1 cellular context compared by ENCODE assay signal in genomic region chr11:47387944-47388696, GRCh38.
A peak's percentile ranks its signal among the peaks of the same experiment; 100 is the strongest.
TF ChIP-seq lines count a peak whose summit lies in the region.

No MANE protein-coding gene starts in this region.

TF ChIP-seq in HepG2, 621 proteins besides CTCF, POLR2A, EP300 and RAD21 (continued from another document and continues in another):
- TF ChIP-seq ZNF687 (CRISPR knock-in tag; IDR thresholded peaks at IDR 0.05) = peak; percentile 79
- no peak for TF ChIP-seq GTF3A (CRISPR knock-in tag; conservative IDR thresholded peaks at IDR 0.05)
- no peak for TF ChIP-seq FOXO1 (CRISPR knock-in tag; IDR thresholded peaks at IDR 0.05)
- TF ChIP-seq PHF8 (CRISPR knock-in tag; IDR thresholded peaks at IDR 0.05) = peak; percentile 41
- no peak for TF ChIP-seq ZNF430 (CRISPR knock-in tag; IDR thresholded peaks at IDR 0.05)
- no peak for TF ChIP-seq PTBP1 (IDR thresholded peaks at IDR 0.05; ENCODE audit: low read depth, low read length, poor library complexity, severe bottlenecking)
- TF ChIP-seq CHD4 (IDR thresholded peaks at IDR 0.05; ENCODE audit: borderline replicate concordance, low read length) = no peak
- TF ChIP-seq ZNF333 (CRISPR knock-in tag; IDR thresholded peaks at IDR 0.05; ENCODE audit: borderline replicate concordance) = no peak
- no peak for TF ChIP-seq MYPOP (CRISPR knock-in tag; IDR thresholded peaks at IDR 0.05)
- no peak for TF ChIP-seq BATF2 (CRISPR knock-in tag; IDR thresholded peaks at IDR 0.05)
- TF ChIP-seq ATF2 (CRISPR knock-in tag; IDR thresholded peaks at IDR 0.05) = no peak
- TF ChIP-seq TEAD3 (CRISPR knock-in tag; optimal IDR thresholded peaks at IDR 0.05; ENCODE audit: borderline replicate concordance) = no peak
- no peak for TF ChIP-seq FUBP1 (CRISPR knock-in tag; IDR thresholded peaks at IDR 0.05; ENCODE audit: borderline replicate concordance)
- TF ChIP-seq MTF2 (CRISPR knock-in tag; IDR thresholded peaks at IDR 0.05; ENCODE audit: borderline replicate concordance) = no peak
- TF ChIP-seq ZSCAN20 (CRISPR knock-in tag; IDR thresholded peaks at IDR 0.05; ENCODE audit: borderline replicate concordance) = no peak
- no peak for TF ChIP-seq SNAPC4 (CRISPR knock-in tag; IDR thresholded peaks at IDR 0.05)
- no peak for TF ChIP-seq ATF7 (IDR thresholded peaks at IDR 0.05)
- no peak for TF ChIP-seq ATF7 (CRISPR knock-in tag; IDR thresholded peaks at IDR 0.05)
- TF ChIP-seq ZNF329 (CRISPR knock-in tag; IDR thresholded peaks at IDR 0.05; ENCODE audit: low read depth) = no peak
- TF ChIP-seq IRF1 (CRISPR knock-in tag; IDR thresholded peaks at IDR 0.05; ENCODE audit: low read depth) = no peak
- TF ChIP-seq KLF16 (CRISPR knock-in tag; IDR thresholded peaks at IDR 0.05) = no peak
- TF ChIP-seq ATF1 (CRISPR knock-in tag; IDR thresholded peaks at IDR 0.05) = no peak
- 0 out of 2 replicates have a peak, but pooled peaks have one; percentile 15 for TF ChIP-seq ZNF556 (CRISPR knock-in tag; IDR thresholded peaks at IDR 0.05; ENCODE audit: borderline replicate concordance)
- no peak for TF ChIP-seq ZNF740 (CRISPR knock-in tag; IDR thresholded peaks at IDR 0.05)
- TF ChIP-seq KAT2B (IDR thresholded peaks at IDR 0.05; ENCODE audit: borderline replicate concordance, low read depth, low read length) = no peak
- TF ChIP-seq NR2C2 (CRISPR knock-in tag; IDR thresholded peaks at IDR 0.05; ENCODE audit: borderline replicate concordance) = 0 out of 2 replicates have a peak, but pooled peaks have one; percentile 21
- no peak for TF ChIP-seq CEBPG (CRISPR knock-in tag; IDR thresholded peaks at IDR 0.05)
- TF ChIP-seq ZBTB43 (CRISPR knock-in tag; conservative IDR thresholded peaks at IDR 0.05) = no peak
- no peak for TF ChIP-seq IKZF4 (CRISPR knock-in tag; IDR thresholded peaks at IDR 0.05; ENCODE audit: borderline replicate concordance, low read depth, not compliant biosample characterization)
- TF ChIP-seq ZBTB4 (CRISPR knock-in tag; IDR thresholded peaks at IDR 0.05; ENCODE audit: borderline replicate concordance) = no peak
- TF ChIP-seq ZNF557 (CRISPR knock-in tag; IDR thresholded peaks at IDR 0.05) = no peak
- no peak for TF ChIP-seq ZNF580 (CRISPR knock-in tag; IDR thresholded peaks at IDR 0.05; ENCODE audit: borderline replicate concordance, low read depth)
- no peak for TF ChIP-seq IKZF1 (IDR thresholded peaks at IDR 0.05)
- no peak for TF ChIP-seq FOXM1 (CRISPR knock-in tag; IDR thresholded peaks at IDR 0.05)
- TF ChIP-seq U2AF1 (optimal IDR thresholded peaks at IDR 0.05; ENCODE audit: low read depth, low read length) = no peak
- TF ChIP-seq TEF (CRISPR knock-in tag; IDR thresholded peaks at IDR 0.05) = no peak
- TF ChIP-seq SAP130 (CRISPR knock-in tag; IDR thresholded peaks at IDR 0.05; ENCODE audit: low read depth) = no peak
- TF ChIP-seq SMAD9 (CRISPR knock-in tag; IDR thresholded peaks at IDR 0.05) = no peak
- TF ChIP-seq ZSCAN21 (CRISPR knock-in tag; IDR thresholded peaks at IDR 0.05; ENCODE audit: borderline replicate concordance) = no peak
- peak; percentile 75 for TF ChIP-seq ZFX (CRISPR knock-in tag; IDR thresholded peaks at IDR 0.05; ENCODE audit: low read depth)
